Comparison of ENCODE assay signal across 14 cellular contexts in the genomic region with DNA sequence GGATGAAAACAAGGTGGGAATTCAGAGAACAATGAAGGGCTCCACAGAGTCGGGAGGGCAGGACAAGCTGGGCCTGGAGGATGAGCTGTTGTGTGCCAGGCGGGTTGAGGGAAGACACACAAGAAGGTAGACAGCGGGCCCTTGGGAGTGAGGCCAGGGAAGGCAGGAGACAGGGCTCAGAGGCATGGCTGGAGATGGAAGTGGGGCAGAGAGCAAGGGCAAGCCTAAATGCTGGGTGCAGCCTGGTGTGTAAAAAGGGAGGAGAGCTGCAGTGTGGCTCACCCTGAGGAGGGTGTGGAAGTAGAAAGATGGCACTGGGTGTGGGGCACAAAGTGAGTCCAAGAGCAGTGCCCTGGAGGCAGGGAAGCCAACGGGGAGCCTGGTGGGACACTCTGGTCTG.
DNase-seq lines count a peak whose midpoint lies in the region; ATAC-seq and TF ChIP-seq lines count a peak whose summit lies in the region.
"Had no signal": no experiment of that assay in that cellular context is flagged by ENCODE, and none has a peak within 500 bp of the region (broad histone marks: within the 10 kb centered on the region; RNA-seq: fewer than 3 reads in every experiment).

No MANE protein-coding gene starts in this region.

- H3K4me1 ChIP-seq in MM.1S (ENCODE audit: low read length) (peaks cover 58% of the 10 kb centered on the region), hepatocyte (ENCODE audit: insufficient read depth) (peaks cover 10% of the 10 kb centered on the region)
- H3K4me1 ChIP-seq: BE2C had no signal

- H3K36me3 ChIP-seq in MM.1S (replicated peaks; ENCODE audit: insufficient read depth, low read length): no peaks in the 10 kb centered on the region
- no peaks in the 10 kb centered on the region for H3K36me3 ChIP-seq in hepatocyte (replicated peaks; ENCODE audit: insufficient read depth, low read depth)
- H3K36me3 ChIP-seq: BE2C had no signal

- H3K9me3 ChIP-seq in MM.1S (replicated peaks; ENCODE audit: insufficient read depth, low read length) (no peaks in the 10 kb centered on the region), hepatocyte (ENCODE audit: low read depth) (no peaks in the 10 kb centered on the region)
- H3K9me3 ChIP-seq: BE2C, heart right ventricle, upper lobe of right lung had no signal

- peak overlapping the region in 3 of 5 experiments; percentile 23 to 78 (median 61) for H3K27ac Mint-ChIP-seq in brain
- peak overlapping the region; percentile 58 for H3K27ac Mint-ChIP-seq in stimulated activated memory B cell treated with anti-CD40 and anti-IgM and Interleukin-4, amounts not matched to agents 10 μg/mL and 1 μg/mL and 100 μg/mL, for 72 hours
- H3K27ac Mint-ChIP-seq: activated naive CD4-positive, alpha-beta T cell treated with anti-CD3 and anti-CD28 coated beads, Interleukin-2, amount 50 U/mL, for 24 hours; T-cell had no signal

- peaks cover 42% of the 10 kb centered on the region for H3K4me1 Mint-ChIP-seq in brain
- peaks cover 63% of the 10 kb centered on the region for H3K4me1 Mint-ChIP-seq in stimulated activated memory B cell treated with anti-CD40 and anti-IgM and Interleukin-4, amounts not matched to agents 10 μg/mL and 1 μg/mL and 100 μg/mL, for 72 hours
- H3K4me1 Mint-ChIP-seq: activated naive CD4-positive, alpha-beta T cell treated with anti-CD3 and anti-CD28 coated beads, Interleukin-2, amount 50 U/mL, for 24 hours had no signal

- H3K36me3 Mint-ChIP-seq in brain: peaks cover 55% of the 10 kb centered on the region
- H3K36me3 Mint-ChIP-seq in stimulated activated memory B cell treated with anti-CD40 and anti-IgM and Interleukin-4, amounts not matched to agents 10 μg/mL and 1 μg/mL and 100 μg/mL, for 72 hours: peaks cover 66% of the 10 kb centered on the region

- H3K27ac ChIP-seq in MM.1S (ENCODE audit: low read length) (peak overlapping the region; percentile 89; the same call in 1 of the 2 replicates), hepatocyte (peak overlapping the region; percentile 50)
- H3K27ac ChIP-seq: heart right ventricle, upper lobe of right lung had no signal

- H3K4me3 ChIP-seq in MM.1S (ENCODE audit: low read length) (no peak overlapping the region), hepatocyte (no peak overlapping the region)
- H3K4me3 ChIP-seq: heart right ventricle, upper lobe of right lung had no signal

- no peak overlapping the region for H3K4me2 ChIP-seq in MM.1S (ENCODE audit: low read depth, low read length)
- no peak overlapping the region for H3K4me2 ChIP-seq in hepatocyte

- peaks cover 4% of the 10 kb centered on the region for H3K27me3 Mint-ChIP-seq in brain
- no peaks in the 10 kb centered on the region for H3K27me3 Mint-ChIP-seq in stimulated activated memory B cell treated with anti-CD40 and anti-IgM and Interleukin-4, amounts not matched to agents 10 μg/mL and 1 μg/mL and 100 μg/mL, for 72 hours
- H3K27me3 Mint-ChIP-seq: activated naive CD4-positive, alpha-beta T cell treated with anti-CD3 and anti-CD28 coated beads, Interleukin-2, amount 50 U/mL, for 24 hours; T-cell had no signal

- WGBS in hepatocyte (ENCODE audit: low lambda C conversion rate, missing lambda C conversion rate): 89% methylated on average over 4 of the region's 4 CpGs

- no peak for ATAC-seq in stimulated activated memory B cell treated with anti-CD40 and anti-IgM and Interleukin-4, amounts not matched to agents 10 μg/mL and 1 μg/mL and 100 μg/mL, for 72 hours
- ATAC-seq in GM19351 (IDR thresholded peaks at IDR 0.05; ENCODE audit: unreplicated experiment) (no peak), HG02852 (IDR thresholded peaks at IDR 0.05; ENCODE audit: unreplicated experiment) (no peak)
- ATAC-seq: T-cell had no signal

- H3K27me3 ChIP-seq in MM.1S (replicated peaks; ENCODE audit: insufficient read depth, low read length) (no peaks in the 10 kb centered on the region), hepatocyte (no peaks in the 10 kb centered on the region)
- H3K27me3 ChIP-seq: BE2C, heart right ventricle, upper lobe of right lung had no signal

- H3K79me2 ChIP-seq in MM.1S (ENCODE audit: low read length) (peaks cover 15% of the 10 kb centered on the region), hepatocyte (no peaks in the 10 kb centered on the region)

- H3K9me2 ChIP-seq in MM.1S (replicated peaks; ENCODE audit: insufficient read depth, low read length): no peaks in the 10 kb centered on the region
- no peaks in the 10 kb centered on the region for H3K9me2 ChIP-seq in hepatocyte (replicated peaks; ENCODE audit: insufficient read depth)

- H4K20me1 ChIP-seq in MM.1S (ENCODE audit: insufficient read depth, low read length) (no peaks in the 10 kb centered on the region), hepatocyte (ENCODE audit: insufficient read depth, poor library complexity, severe bottlenecking) (no peaks in the 10 kb centered on the region)

- no peak overlapping the region for H3K4me3 Mint-ChIP-seq in brain
- no peak overlapping the region for H3K4me3 Mint-ChIP-seq in stimulated activated memory B cell treated with anti-CD40 and anti-IgM and Interleukin-4, amounts not matched to agents 10 μg/mL and 1 μg/mL and 100 μg/mL, for 72 hours
- H3K4me3 Mint-ChIP-seq: activated naive CD4-positive, alpha-beta T cell treated with anti-CD3 and anti-CD28 coated beads, Interleukin-2, amount 50 U/mL, for 24 hours; T-cell had no signal

- TF ChIP-seq CTCF in MM.1S (IDR thresholded peaks at IDR 0.05; ENCODE audit: low read length) (no peak), brain (conservative IDR thresholded peaks at IDR 0.05) (no peak), hepatocyte (IDR thresholded peaks at IDR 0.05; ENCODE audit: poor library complexity) (no peak)

- H3F3A ChIP-seq in MM.1S (ENCODE audit: insufficient read depth, low read length): peaks cover 24% of the 10 kb centered on the region

- DNase-seq in MM.1S (no peak), hepatocyte (ENCODE audit: low spot score) (no peak), NCI-H345 (lab: John Stamatoyannopoulos, UW) (no peak)
- DNase-seq: activated CD8-positive, alpha-beta memory T cell treated with anti-CD3 and anti-CD28 coated beads, Interleukin-2, amount 50 U/mL, for 4 hours; NCI-H2081 treated with DMSO at 0.1 percent for 48 hours; T-cell; upper lobe of right lung had no signal

- H3K9ac ChIP-seq in MM.1S (ENCODE audit: low read length): no peak overlapping the region

- H2AFZ ChIP-seq in MM.1S (ENCODE audit: low read length) (no peak overlapping the region), hepatocyte (no peak overlapping the region)

- no peaks in the 10 kb centered on the region for H3K9me3 Mint-ChIP-seq in brain
- H3K9me3 Mint-ChIP-seq in stimulated activated memory B cell treated with anti-CD40 and anti-IgM and Interleukin-4, amounts not matched to agents 10 μg/mL and 1 μg/mL and 100 μg/mL, for 72 hours: no peaks in the 10 kb centered on the region
- H3K9me3 Mint-ChIP-seq: activated naive CD4-positive, alpha-beta T cell treated with anti-CD3 and anti-CD28 coated beads, Interleukin-2, amount 50 U/mL, for 24 hours; T-cell had no signal
